In genomic region chr1:42462828-42463763, GRCh38 we compare ENCODE assay signal across 8 cellular contexts. TPM values are rescaled to one million over a fixed set of nuclear protein-coding genes. Genes with fewer than 3 reads are reported as not detected.
A peak's percentile ranks its signal among the peaks of the same experiment; 100 is the strongest.
DNase-seq lines count a peak whose midpoint lies in the region; ATAC-seq and TF ChIP-seq lines count a peak whose summit lies in the region.

CCDC30 (plus strand) TSS chr1:42463286; CDS start chr1:42480552, 17,266 bp downstream.

- peaks cover 32% of the 10 kb centered on the region for H3K4me1 Mint-ChIP-seq in activated T-cell treated with anti-CD3 and anti-CD28 coated beads, Interleukin-2, amount 50 U/mL, for 72 hours (ENCODE audit: low read depth)

- H3K9me3 ChIP-seq in Panc1 (ENCODE audit: control insufficient read depth, insufficient read depth, low read depth, low read length) = no peaks in the 10 kb centered on the region
- H3K9me3 ChIP-seq in esophagus squamous epithelium = no peaks in the 10 kb centered on the region
- no peaks in the 10 kb centered on the region for H3K9me3 ChIP-seq in muscle layer of duodenum (ENCODE audit: control insufficient read depth in 1 of 2, low read length in 2 of 2)

- no peaks in the 10 kb centered on the region for H3K27me3 Mint-ChIP-seq in activated T-cell treated with anti-CD3 and anti-CD28 coated beads, Interleukin-2, amount 50 U/mL, for 72 hours (ENCODE audit: low read depth)

- peak within 1 kb of the TSS; percentile 63 to 87 for H3K4me3 Mint-ChIP-seq in activated T-cell treated with anti-CD3 and anti-CD28 coated beads, Interleukin-2, amount 50 U/mL, for 72 hours

- TF ChIP-seq CTCF in Panc1 (IDR thresholded peaks at IDR 0.05) = no peak
- no peak for TF ChIP-seq CTCF in esophagus squamous epithelium (IDR thresholded peaks at IDR 0.05)

- H3K36me3 ChIP-seq in Panc1 (ENCODE audit: control insufficient read depth, insufficient read depth, low read length) = peaks cover 13% of the 10 kb centered on the region
- H3K36me3 ChIP-seq in esophagus squamous epithelium = peaks cover 0 to 33% (median 0%) of the 10 kb centered on the region in 3 donors
- peaks cover 7 to 23% of the 10 kb centered on the region in 2 donors for H3K36me3 ChIP-seq in muscle layer of duodenum (ENCODE audit: control insufficient read depth in 1 of 2, insufficient read depth in 2 of 2, low read length in 2 of 2)

- POLR2A ChIA-PET in Panc1 (lab: Charles Lee) = interaction anchor here (0.5 to 1.1 kb wide), 3 partner anchors 203 to 1887 kb away, joined by 3 to 4 read pairs (median 4); no protein-coding TSS in a partner anchor

- WGBS in esophagus squamous epithelium, 2 donors = 0 to 1% methylated on average over 36 to 54 of the region's 59 CpGs

- in situ Hi-C loops in Panc1 (cut with HindIII; ENCODE audit: low pct_unique_long_range_greater_than_20kb, low sequenced_read_pairs) = no loop called here

- H3K4me3 ChIP-seq in Panc1 (ENCODE audit: low read depth in 2 of 2, low read length in 2 of 2) = peak within 1 kb of the TSS; percentile 78 to 93
- peak within 1 kb of the TSS; percentile 52 to 79 (median 69) for H3K4me3 ChIP-seq in esophagus squamous epithelium
- peak within 1 kb of the TSS; percentile 56 to 97 for H3K4me3 ChIP-seq in muscle layer of duodenum (ENCODE audit: low read depth in 1 of 2, low read length in 2 of 2)

- H3K27ac Mint-ChIP-seq in activated T-cell treated with anti-CD3 and anti-CD28 coated beads, Interleukin-2, amount 50 U/mL, for 72 hours = peak within 1 kb of the TSS; percentile 85

- intact Hi-C loops in Panc1 (cut with micrococcal nuclease; ENCODE audit: unreplicated experiment) (loop anchor here (5.0 kb wide), 1 partner anchor 126 kb away; the partner anchor contains the start of gene FOXJ3), esophagus squamous epithelium (cut with DNase I) (no loop called here)

- BruUV-seq in Panc1 (replicated peaks; lab: Mats Ljungman, UMichigan) = no TSS peak

- CTCF ChIA-PET in Panc1 (lab: Charles Lee) = no interaction called here

- H3K27me3 ChIP-seq in Panc1 (ENCODE audit: control insufficient read depth, insufficient read depth, low read length) = no peaks in the 10 kb centered on the region
- no peaks in the 10 kb centered on the region for H3K27me3 ChIP-seq in esophagus squamous epithelium
- H3K27me3 ChIP-seq in muscle layer of duodenum (ENCODE audit: low read depth, low read length) = no peaks in the 10 kb centered on the region

- H3K27ac ChIP-seq in Panc1 (ENCODE audit: low read length) (peak within 1 kb of the TSS; percentile 80), esophagus squamous epithelium (peak within 1 kb of the TSS in 2 of 4 donors; percentile 39 to 54), muscle layer of duodenum (ENCODE audit: low read length) (no peak within 1 kb of the TSS)

- peaks cover 18% of the 10 kb centered on the region for H3K4me1 ChIP-seq in Panc1 (ENCODE audit: control insufficient read depth, insufficient read depth, low read length)
- H3K4me1 ChIP-seq in esophagus squamous epithelium = peaks cover 0 to 21% (median 13%) of the 10 kb centered on the region in 3 donors
- H3K4me1 ChIP-seq in muscle layer of duodenum (ENCODE audit: control insufficient read depth in 1 of 2, insufficient read depth in 2 of 2, low read length in 2 of 2) = peaks cover 0 to 2% of the 10 kb centered on the region in 2 donors

- H3K36me3 Mint-ChIP-seq in activated T-cell treated with anti-CD3 and anti-CD28 coated beads, Interleukin-2, amount 50 U/mL, for 72 hours (ENCODE audit: insufficient read depth in 2 of 2) = peaks cover 3 to 10% of the 10 kb centered on the region in 2 donors

- H3K9me3 Mint-ChIP-seq in activated T-cell treated with anti-CD3 and anti-CD28 coated beads, Interleukin-2, amount 50 U/mL, for 72 hours = no peaks in the 10 kb centered on the region

- ATAC-seq in GM21786 (IDR thresholded peaks at IDR 0.05; ENCODE audit: unreplicated experiment) (peak; percentile 99), Panc1 (peak; percentile 100)
- peak; percentile 100 for ATAC-seq in activated T-cell treated with anti-CD3 and anti-CD28 coated beads, Interleukin-2, amount 50 U/mL, for 72 hours (replicated peaks in 1 of 2)

- DNase-seq in DMS53 (lab: John Stamatoyannopoulos, UW) (peak; percentile 100), KG1 (lab: John Stamatoyannopoulos, UW) (peak; percentile 67), Panc1 (ENCODE audit: low read depth, low spot score) (peak; percentile 97), esophagus squamous epithelium (lab: John Stamatoyannopoulos, UW) (peak; percentile 90)
- peak; percentile 94 to 97 for DNase-seq in activated T-cell treated with anti-CD3 and anti-CD28 coated beads, Interleukin-2, amount 50 U/mL, for 72 hours
- peak; percentile 87 to 90 for DNase-seq in stimulated activated CD8-positive, alpha-beta memory T cell treated with anti-CD3 and anti-CD28 coated beads, Interleukin-7, amount 100 ng/mL, for 1 hour (ENCODE audit: low read depth in 2 of 2)

- no peak for TF ChIP-seq POLR2A in esophagus squamous epithelium (IDR thresholded peaks at IDR 0.05)

RNA-seq across cellular contexts. Expression of gene CCDC30, which starts in this region (rescaled TPM):
- total RNA-seq in Panc1 (2021; ENCODE audit: unreplicated experiment) (1.3 TPM), esophagus squamous epithelium (1 to 10 TPM in 1 of 4 donors, under 1 TPM in 3; 0.12 to 1.3 (median 0.42) TPM)
- 1.3 TPM for polyA plus RNA-seq in Panc1 (2012; ENCODE audit: insufficient read length)
- total RNA-seq in activated T-cell treated with anti-CD3 and anti-CD28 coated beads, Interleukin-2, amount 50 U/mL, for 72 hours = 1 to 10 TPM; 2.7 to 3.0 TPM
